ENCODE assay signal across 12 cellular contexts in genomic region chr19:13208964-13209796, GRCh38. TPM values are rescaled to one million over a fixed set of nuclear protein-coding genes. Genes with fewer than 3 reads are reported as not detected.
DNase-seq lines count a peak whose midpoint lies in the region; ATAC-seq and TF ChIP-seq lines count a peak whose summit lies in the region.
"Had no signal": no experiment of that assay in that cellular context is flagged by ENCODE, and none has a peak within 500 bp of the region (broad histone marks: within the 10 kb centered on the region; RNA-seq: fewer than 3 reads in every experiment).

No MANE protein-coding gene starts in this region.

- H3K4me1 Mint-ChIP-seq in Calu3 (ENCODE audit: low read depth, unreplicated experiment), result peaks cover 10% of the 10 kb centered on the region
- H3K4me1 Mint-ChIP-seq in activated T-helper 2 cell treated with anti-CD3 and anti-CD28 coated beads, Interferon-gamma antibody, Interleukin-2, Interleukin-4, amounts not matched to agents 10 μg/mL and 5 μg/mL and 100 μg/mL, durations not matched to agents 14 hours and 24 hours and 36 hours (ENCODE audit: low read depth), result peaks cover 6% of the 10 kb centered on the region
- H3K4me1 Mint-ChIP-seq in natural killer cell treated with Interleukin-12 subunit alpha and Interleukin-12 subunit beta and Interleukin-15 and Interleukin-18, amount 100 ng/mL, for 72 hours (ENCODE audit: low read depth in 2 of 2), result peaks cover 15 to 16% of the 10 kb centered on the region in 2 donors

- DNase-seq in Calu3, result no peak
- DNase-seq in activated T-helper 2 cell treated with anti-CD3 and anti-CD28 coated beads, Interferon-gamma antibody, Interleukin-2, Interleukin-4, amounts not matched to agents 10 μg/mL and 5 μg/mL and 100 μg/mL, durations not matched to agents 14 hours and 24 hours and 36 hours (ENCODE audit: low spot score), result no peak
- no peak for DNase-seq in natural killer cell treated with Interleukin-12 subunit alpha and Interleukin-12 subunit beta and Interleukin-15 and Interleukin-18, amount 100 ng/mL, for 72 hours (ENCODE audit: low spot score)
- no peak for DNase-seq in sigmoid colon
- no peak for DNase-seq in GM19238 (ENCODE audit: insufficient read length, low spot score)
- DNase-seq in left lung, result no peak
- DNase-seq: foreskin keratinocyte, NCI-H2171 treated with DMSO at 0.1 percent for 48 hours, SJCRH30, small intestine had no signal

- intact Hi-C loops in Calu3 (cut with micrococcal nuclease; ENCODE audit: unreplicated experiment), result no loop called here
- intact Hi-C loops in activated T-helper 2 cell treated with anti-CD3 and anti-CD28 coated beads, Interferon-gamma antibody, Interleukin-2, Interleukin-4, amounts not matched to agents 10 μg/mL and 5 μg/mL and 100 μg/mL, durations not matched to agents 14 hours and 24 hours and 36 hours (cut with micrococcal nuclease), result loop anchor here (2.0 to 5.0 kb wide), 3 partner anchors 46 to 538 kb away; partner anchors contain the start of genes IER2 and STX10
- intact Hi-C loops in sigmoid colon (cut with DNase I), result loop anchor here (5.0 kb wide), 1 partner anchor 42 kb away; no protein-coding TSS in a partner anchor
- intact Hi-C loops in left lung (cut with DNase I), result no loop called here

- peak overlapping the region in 1 of 4 donors; percentile 68 for H3K27ac ChIP-seq in sigmoid colon
- peak overlapping the region in 1 of 2 donors; percentile 96 for H3K27ac ChIP-seq in left lung
- H3K27ac ChIP-seq: foreskin keratinocyte, SJCRH30 had no signal

- H3K27me3 ChIP-seq in sigmoid colon (peaks cover 0 to 4% (median 0%) of the 10 kb centered on the region in 3 donors), left lung (no peaks in the 10 kb centered on the region)
- H3K27me3 ChIP-seq: foreskin keratinocyte had no signal

- ATAC-seq in GM18867 (IDR thresholded peaks at IDR 0.05; ENCODE audit: unreplicated experiment), result peak; percentile 16
- no peak for ATAC-seq in natural killer cell treated with Interleukin-12 subunit alpha and Interleukin-12 subunit beta and Interleukin-15 and Interleukin-18, amount 100 ng/mL, for 72 hours
- no peak for ATAC-seq in left lung
- ATAC-seq: foreskin keratinocyte had no signal

- H3K27me3 Mint-ChIP-seq in Calu3 (ENCODE audit: unreplicated experiment), result no peaks in the 10 kb centered on the region
- no peaks in the 10 kb centered on the region for H3K27me3 Mint-ChIP-seq in activated T-helper 2 cell treated with anti-CD3 and anti-CD28 coated beads, Interferon-gamma antibody, Interleukin-2, Interleukin-4, amounts not matched to agents 10 μg/mL and 5 μg/mL and 100 μg/mL, durations not matched to agents 14 hours and 24 hours and 36 hours (ENCODE audit: low read depth)
- H3K27me3 Mint-ChIP-seq in natural killer cell treated with Interleukin-12 subunit alpha and Interleukin-12 subunit beta and Interleukin-15 and Interleukin-18, amount 100 ng/mL, for 72 hours, result no peaks in the 10 kb centered on the region

- WGBS in sigmoid colon, 2 donors, result 71% methylated on average over 29 of the region's 29 CpGs

- peaks cover 10% of the 10 kb centered on the region for H3K36me3 Mint-ChIP-seq in Calu3 (ENCODE audit: insufficient read depth, unreplicated experiment)
- no peaks in the 10 kb centered on the region for H3K36me3 Mint-ChIP-seq in activated T-helper 2 cell treated with anti-CD3 and anti-CD28 coated beads, Interferon-gamma antibody, Interleukin-2, Interleukin-4, amounts not matched to agents 10 μg/mL and 5 μg/mL and 100 μg/mL, durations not matched to agents 14 hours and 24 hours and 36 hours (ENCODE audit: low read depth)
- H3K36me3 Mint-ChIP-seq in natural killer cell treated with Interleukin-12 subunit alpha and Interleukin-12 subunit beta and Interleukin-15 and Interleukin-18, amount 100 ng/mL, for 72 hours, result no peaks in the 10 kb centered on the region
- H3K36me3 Mint-ChIP-seq: mesothelial cell of epicardium had no signal

- H3K36me3 ChIP-seq in sigmoid colon, result no peaks in the 10 kb centered on the region
- no peaks in the 10 kb centered on the region for H3K36me3 ChIP-seq in left lung
- H3K36me3 ChIP-seq: SJCRH30 had no signal

- no peak for TF ChIP-seq POLR2A in sigmoid colon (IDR thresholded peaks at IDR 0.05)

- H3K9me3 Mint-ChIP-seq in Calu3 (ENCODE audit: low read depth, unreplicated experiment), result no peaks in the 10 kb centered on the region
- no peaks in the 10 kb centered on the region for H3K9me3 Mint-ChIP-seq in activated T-helper 2 cell treated with anti-CD3 and anti-CD28 coated beads, Interferon-gamma antibody, Interleukin-2, Interleukin-4, amounts not matched to agents 10 μg/mL and 5 μg/mL and 100 μg/mL, durations not matched to agents 14 hours and 24 hours and 36 hours
- no peaks in the 10 kb centered on the region for H3K9me3 Mint-ChIP-seq in natural killer cell treated with Interleukin-12 subunit alpha and Interleukin-12 subunit beta and Interleukin-15 and Interleukin-18, amount 100 ng/mL, for 72 hours
- H3K9me3 Mint-ChIP-seq: mesothelial cell of epicardium had no signal

- H3K4me1 ChIP-seq in sigmoid colon (peaks cover 0 to 15% (median 4%) of the 10 kb centered on the region in 4 donors), left lung (peaks cover 0 to 22% of the 10 kb centered on the region in 2 donors)
- H3K4me1 ChIP-seq: foreskin keratinocyte, SJCRH30 had no signal

- BruUV-seq in Calu3 (replicated peaks; lab: Mats Ljungman, UMichigan), result no TSS peak

- TF ChIP-seq CTCF in Calu3 (IDR thresholded peaks at IDR 0.05; ENCODE audit: unreplicated experiment) (no peak), sigmoid colon (IDR thresholded peaks at IDR 0.05) (no peak), left lung (IDR thresholded peaks at IDR 0.05) (no peak)

- TF ChIP-seq EP300 in sigmoid colon (IDR thresholded peaks at IDR 0.05), result no peak

- H3K4me3 ChIP-seq in sigmoid colon, result peak overlapping the region in 2 of 4 donors; percentile 52 to 54
- peak overlapping the region in 1 of 2 donors; percentile 42 for H3K4me3 ChIP-seq in left lung
- H3K4me3 ChIP-seq: SJCRH30 had no signal

- no peak overlapping the region for H3K27ac Mint-ChIP-seq in Calu3 (ENCODE audit: unreplicated experiment)
- H3K27ac Mint-ChIP-seq in activated T-helper 2 cell treated with anti-CD3 and anti-CD28 coated beads, Interferon-gamma antibody, Interleukin-2, Interleukin-4, amounts not matched to agents 10 μg/mL and 5 μg/mL and 100 μg/mL, durations not matched to agents 14 hours and 24 hours and 36 hours, result peak overlapping the region; percentile 49
- H3K27ac Mint-ChIP-seq in natural killer cell treated with Interleukin-12 subunit alpha and Interleukin-12 subunit beta and Interleukin-15 and Interleukin-18, amount 100 ng/mL, for 72 hours, result no peak overlapping the region

- H3K9me3 ChIP-seq in sigmoid colon (no peaks in the 10 kb centered on the region), left lung (no peaks in the 10 kb centered on the region)
- H3K9me3 ChIP-seq: SJCRH30 had no signal

- H3K4me3 Mint-ChIP-seq in Calu3 (ENCODE audit: low read depth, unreplicated experiment), result peak overlapping the region; percentile 39
- H3K4me3 Mint-ChIP-seq in activated T-helper 2 cell treated with anti-CD3 and anti-CD28 coated beads, Interferon-gamma antibody, Interleukin-2, Interleukin-4, amounts not matched to agents 10 μg/mL and 5 μg/mL and 100 μg/mL, durations not matched to agents 14 hours and 24 hours and 36 hours (ENCODE audit: low read depth), result peak overlapping the region; percentile 26
- H3K4me3 Mint-ChIP-seq in natural killer cell treated with Interleukin-12 subunit alpha and Interleukin-12 subunit beta and Interleukin-15 and Interleukin-18, amount 100 ng/mL, for 72 hours, result peak overlapping the region; percentile 47

- CTCF ChIA-PET in Calu3 (lab: Charles Lee), result no interaction called here

RNA-seq across cellular contexts. Expression of gene IER2, which starts 59.0 kb away (rescaled TPM):
- total RNA-seq in Calu3 (2022) (96.3 and 108 TPM in 2 replicates), sigmoid colon (100 to 1,000 TPM in 2 of 4 donors, 10 to 100 TPM in 2; 30.3 to 215 (median 85.6) TPM), left lung (10 to 100 TPM; 70.1 to 99.4 TPM)
- 140 and 143 TPM in 2 replicates for total RNA-seq in activated T-helper 2 cell treated with anti-CD3 and anti-CD28 coated beads, Interferon-gamma antibody, Interleukin-2, Interleukin-4, amounts not matched to agents 10 μg/mL and 5 μg/mL and 100 μg/mL, durations not matched to agents 14 hours and 24 hours and 36 hours
- total RNA-seq in natural killer cell treated with Interleukin-12 subunit alpha and Interleukin-12 subunit beta and Interleukin-15 and Interleukin-18, amount 100 ng/mL, for 72 hours, result 100 to 1,000 TPM; 106 to 117 TPM
- 100 to 1,000 TPM in 2 of 3 donors, 10 to 100 TPM in 1; 62.9 to 163 (median 138) TPM for polyA plus RNA-seq in sigmoid colon

RNA-seq across cellular contexts. Expression of gene STX10, which starts 59.0 kb away (rescaled TPM):
- total RNA-seq in Calu3 (2022), result 52.3 and 52.7 TPM in 2 replicates
- total RNA-seq in activated T-helper 2 cell treated with anti-CD3 and anti-CD28 coated beads, Interferon-gamma antibody, Interleukin-2, Interleukin-4, amounts not matched to agents 10 μg/mL and 5 μg/mL and 100 μg/mL, durations not matched to agents 14 hours and 24 hours and 36 hours, result 68.9 and 69.1 TPM in 2 replicates
- total RNA-seq in natural killer cell treated with Interleukin-12 subunit alpha and Interleukin-12 subunit beta and Interleukin-15 and Interleukin-18, amount 100 ng/mL, for 72 hours, result 10 to 100 TPM; 48.1 to 62.5 TPM
- 10 to 100 TPM; 65.3 to 87.0 (median 76.8) TPM for total RNA-seq in sigmoid colon
- 100 to 1,000 TPM in 1 of 3 donors, 10 to 100 TPM in 2; 63.1 to 127 (median 64.0) TPM for polyA plus RNA-seq in sigmoid colon
- 10 to 100 TPM; 64.0 to 94.8 TPM for total RNA-seq in left lung

Comparison
In these comparisons a context has a peak if more than half of its experiments do, and no peak if none do; other contexts are left out.
1. intact Hi-C loops: an anchor here in activated T-helper 2 cell treated with anti-CD3 and anti-CD28 coated beads, Interferon-gamma antibody, Interleukin-2, Interleukin-4, amounts not matched to agents 10 μg/mL and 5 μg/mL and 100 μg/mL, durations not matched to agents 14 hours and 24 hours and 36 hours (2.0 to 5.0 kb wide) and sigmoid colon (5.0 kb wide); none called in Calu3 and left lung.